In genomic region chr1:160548183-160548582, GRCh38 we compare ENCODE assay signal across 17 cellular contexts. TPM values are rescaled to one million over a fixed set of nuclear protein-coding genes. Genes with fewer than 3 reads are reported as not detected.
A peak's percentile ranks its signal among the peaks of the same experiment; 100 is the strongest.
DNase-seq lines count a peak whose midpoint lies in the region; ATAC-seq, FAIRE-seq and TF ChIP-seq lines count a peak whose summit lies in the region.
"Had no signal": no experiment of that assay in that cellular context is flagged by ENCODE, and none has a peak within 500 bp of the region (broad histone marks: within the 10 kb centered on the region; RNA-seq: fewer than 3 reads in every experiment).

No MANE protein-coding gene starts in this region.

- no peak for FAIRE-seq in HTR-8/SVneo (lab: Jason Lieb, UNC)

- no peak overlapping the region for H3K27ac ChIP-seq in mesendoderm (ENCODE audit: low read depth, low read length)
- no peak overlapping the region for H3K27ac ChIP-seq in SK-N-SH (ENCODE audit: low read depth in 2 of 2, low read length in 1 of 2)
- H3K27ac ChIP-seq: SJSA1, WERI-Rb-1 had no signal

- H3K79me2 ChIP-seq in mesendoderm (ENCODE audit: control insufficient read depth, insufficient read depth, low read length), result no peaks in the 10 kb centered on the region
- H3K79me2 ChIP-seq in SK-N-SH (ENCODE audit: insufficient read depth), result no peaks in the 10 kb centered on the region

- H3F3A ChIP-seq in SK-N-SH (replicated peaks; ENCODE audit: insufficient read depth), result no peaks in the 10 kb centered on the region

- no peak for TF ChIP-seq RAD21 in SK-N-SH (IDR thresholded peaks at IDR 0.05; ENCODE audit: low read length)

- no peaks in the 10 kb centered on the region for H4K20me1 ChIP-seq in SK-N-SH (ENCODE audit: insufficient read depth)

- H2BK5ac ChIP-seq in mesendoderm (ENCODE audit: low read length), result no peak overlapping the region

- H3K18ac ChIP-seq in mesendoderm (ENCODE audit: low read length), result no peak overlapping the region

- no peak overlapping the region for H2BK15ac ChIP-seq in mesendoderm (replicated peaks; ENCODE audit: low read depth)

- no peak overlapping the region for H3K4me3 ChIP-seq in mesendoderm (ENCODE audit: low read length)
- H3K4me3 ChIP-seq in SK-N-SH (ENCODE audit: low read depth in 2 of 2, low read length in 1 of 2), result no peak overlapping the region
- H3K4me3 ChIP-seq: SJSA1, smooth muscle cell had no signal

- CTCF ChIA-PET in SK-N-SH (lab: Yijun Ruan, JAX), result no interaction called here

- no peak overlapping the region for H4K5ac ChIP-seq in mesendoderm (ENCODE audit: low read length)

- no peak for DNase-seq in mesendoderm
- no peak for DNase-seq in SK-N-SH
- DNase-seq in NCI-H187 (lab: John Stamatoyannopoulos, UW), result no peak
- no peak for DNase-seq in glomerular visceral epithelial cell (ENCODE audit: extremely low spot score)
- DNase-seq in HTR-8/SVneo (ENCODE audit: insufficient read length, low spot score), result no peak
- DNase-seq: amniotic stem cell; CD4-positive, CD25-positive, alpha-beta regulatory T cell; cortex of kidney; mesenchymal stem cell; NCI-H1417; WERI-Rb-1 had no signal

- H3K4me1 ChIP-seq in mesendoderm (ENCODE audit: control insufficient read depth, low read depth, low read length) (no peaks in the 10 kb centered on the region), SK-N-SH (ENCODE audit: control insufficient read depth in 1 of 2, insufficient read depth in 2 of 2, low read depth in 1 of 2, low read length in 1 of 2) (no peaks in the 10 kb centered on the region)
- H3K4me1 ChIP-seq: SJSA1 had no signal

- TF ChIP-seq EP300 in SK-N-SH (IDR thresholded peaks at IDR 0.05; ENCODE audit: borderline replicate concordance in 1 of 2, low read depth in 1 of 2, low read length in 1 of 2), result no peak

- no peaks in the 10 kb centered on the region for H3K9me2 ChIP-seq in SK-N-SH

- H3K36me3 ChIP-seq in mesendoderm (ENCODE audit: control insufficient read depth, insufficient read depth, low read length) (no peaks in the 10 kb centered on the region), SK-N-SH (replicated peaks in 1 of 2; ENCODE audit: control insufficient read depth in 1 of 2, insufficient read depth in 2 of 2, low read length in 1 of 2) (no peaks in the 10 kb centered on the region)
- H3K36me3 ChIP-seq: SJSA1, WERI-Rb-1 had no signal

- H3K9me3 ChIP-seq in SK-N-SH, result no peaks in the 10 kb centered on the region
- H3K9me3 ChIP-seq: SJSA1 had no signal

- H2AK5ac ChIP-seq in mesendoderm (ENCODE audit: low read length), result no peak overlapping the region

- WGBS in mesendoderm (ENCODE audit: extremely low coverage, insufficient coverage, low lambda C conversion rate), result no CpG with 5 or more reads among the region's 3 CpGs
- WGBS in SK-N-SH (ENCODE audit: low lambda C conversion rate), result 14% methylated on average over 3 of the region's 3 CpGs

- H4K8ac ChIP-seq in mesendoderm (ENCODE audit: low read depth, low read length), result no peak overlapping the region

- no peak overlapping the region for H3K9ac ChIP-seq in mesendoderm (ENCODE audit: low read length)
- H3K9ac ChIP-seq in SK-N-SH, result no peak overlapping the region

- POLR2A ChIA-PET in SK-N-SH (lab: Yijun Ruan, JAX), result no interaction called here

- no peak overlapping the region for H2AFZ ChIP-seq in SK-N-SH (ENCODE audit: low read depth)

- H2BK120ac ChIP-seq in mesendoderm (ENCODE audit: low read depth, low read length), result no peak overlapping the region

- no peak overlapping the region for H3K4me2 ChIP-seq in mesendoderm (ENCODE audit: low read length)
- no peak overlapping the region for H3K4me2 ChIP-seq in SK-N-SH
- H3K4me2 ChIP-seq: smooth muscle cell had no signal

- TF ChIP-seq CTCF in SK-N-SH (IDR thresholded peaks at IDR 0.05), result no peak

- peak overlapping the region; percentile 10 for H3K56ac ChIP-seq in mesendoderm (ENCODE audit: low read length)

- peak; percentile 57 for ATAC-seq in GM18502 (IDR thresholded peaks at IDR 0.05; ENCODE audit: poor library complexity, unreplicated experiment)
- peak; percentile 43 for ATAC-seq in GM21447 (IDR thresholded peaks at IDR 0.05; ENCODE audit: unreplicated experiment)
- ATAC-seq in HG03378 (IDR thresholded peaks at IDR 0.05; ENCODE audit: unreplicated experiment), result peak; percentile 47

- no peak overlapping the region for H3K23ac ChIP-seq in mesendoderm (ENCODE audit: low read length)

- H3K27me3 ChIP-seq in mesendoderm (ENCODE audit: insufficient read depth, low read length, poor library complexity), result no peaks in the 10 kb centered on the region
- no peaks in the 10 kb centered on the region; the same call in 1 of the 2 replicates for H3K27me3 ChIP-seq in SK-N-SH (ENCODE audit: insufficient read depth)
- H3K27me3 ChIP-seq: SJSA1 had no signal

- H3K79me1 ChIP-seq in mesendoderm (ENCODE audit: low read length), result no peaks in the 10 kb centered on the region

- no peak overlapping the region for H3K4ac ChIP-seq in mesendoderm (ENCODE audit: low read depth, low read length)

TF ChIP-seq in SK-N-SH, 30 proteins besides CTCF, POLR2A, EP300 and RAD21:
- TF ChIP-seq TCF12 (IDR thresholded peaks at IDR 0.05), result no peak
- TF ChIP-seq POLR2AphosphoS5 (IDR thresholded peaks at IDR 0.05; ENCODE audit: low read depth, low read length), result no peak
- TF ChIP-seq IRF3 (IDR thresholded peaks at IDR 0.05; ENCODE audit: low read depth, low read length), result no peak
- no peak for TF ChIP-seq USF2 (IDR thresholded peaks at IDR 0.05; ENCODE audit: borderline replicate concordance, low read depth, low read length)
- TF ChIP-seq GABPA (IDR thresholded peaks at IDR 0.05; ENCODE audit: low read depth), result no peak
- TF ChIP-seq EZH2phosphoT487 (IDR thresholded peaks at IDR 0.05; ENCODE audit: borderline replicate concordance, low read depth), result no peak
- no peak for TF ChIP-seq MXI1 (IDR thresholded peaks at IDR 0.05; ENCODE audit: low read depth, low read length)
- no peak for TF ChIP-seq REST (IDR thresholded peaks at IDR 0.05; ENCODE audit: low read depth, low read length)
- no peak for TF ChIP-seq CHD2 (IDR thresholded peaks at IDR 0.05; ENCODE audit: low read length, partially characterized antibody)
- no peak for TF ChIP-seq FOSL2 (IDR thresholded peaks at IDR 0.05; ENCODE audit: borderline replicate concordance, low read depth)
- TF ChIP-seq RXRA (IDR thresholded peaks at IDR 0.05; ENCODE audit: borderline replicate concordance, low read depth), result no peak
- no peak for TF ChIP-seq FOXJ3 (CRISPR knock-in tag; IDR thresholded peaks at IDR 0.05)
- TF ChIP-seq JUND (IDR thresholded peaks at IDR 0.05), result no peak

RNA-seq across cellular contexts. Expression of gene SLAMF6, which starts 25.1 kb away (rescaled TPM):
- polyA plus RNA-seq in mesendoderm (2013, experiment 1 of 2), result 0.04 TPM
- polyA plus RNA-seq in mesendoderm (2013, experiment 2 of 2), result 0.01 TPM
- not detected in 2 replicates for polyA plus RNA-seq in SK-N-SH (2012; rRNA removed)
- polyA plus RNA-seq in SK-N-SH (2012; cell fraction: cytosol; rRNA removed), result not detected in 2 replicates
- not detected in 2 replicates for polyA plus RNA-seq in SK-N-SH (2012; cell fraction: nucleus; rRNA removed)
- polyA plus RNA-seq: fibroblast of lung, smooth muscle cell had no signal

RNA-seq across cellular contexts. Expression of gene CD84, which starts 31.1 kb away (rescaled TPM):
- polyA plus RNA-seq in mesendoderm (2013, experiment 1 of 2), result not detected
- not detected for polyA plus RNA-seq in mesendoderm (2013, experiment 2 of 2)
- not detected in 2 replicates for polyA plus RNA-seq in SK-N-SH (2012; rRNA removed)
- polyA plus RNA-seq in SK-N-SH (2012; cell fraction: cytosol; rRNA removed), result not detected in 2 replicates
- polyA plus RNA-seq in SK-N-SH (2012; cell fraction: nucleus; rRNA removed), result not detected in 2 replicates
- polyA plus RNA-seq: fibroblast of lung, smooth muscle cell had no signal
